Comparison of ENCODE assay signal across 8 cellular contexts in the genomic region with DNA sequence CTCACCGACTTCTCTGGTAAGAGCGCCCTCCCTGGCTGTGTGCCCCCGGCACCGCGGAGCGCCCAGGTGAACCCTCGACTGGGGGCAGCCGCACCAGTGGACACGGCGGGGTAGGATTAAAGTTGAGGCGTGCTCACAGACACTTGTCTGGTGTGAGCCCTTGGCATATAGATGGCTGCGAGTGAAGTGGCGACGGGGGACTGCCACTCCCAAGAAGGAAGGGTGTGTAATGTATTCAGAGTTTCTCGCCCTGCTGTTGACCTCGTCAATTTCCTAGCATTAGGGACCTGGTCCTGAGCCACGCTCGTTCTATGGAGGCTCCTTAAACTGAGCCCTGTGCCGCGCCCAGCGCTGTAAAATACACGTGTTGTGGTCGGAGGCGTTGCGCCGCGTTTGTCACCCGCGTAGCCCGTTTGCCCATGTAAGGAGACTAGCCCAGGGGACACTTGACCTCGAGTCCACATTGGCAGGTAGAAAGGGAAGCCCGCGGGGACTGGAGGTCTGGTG. TPM values are rescaled to one million over a fixed set of nuclear protein-coding genes. Genes with fewer than 3 reads are reported as not detected.
A peak's percentile ranks its signal among the peaks of the same experiment; 100 is the strongest.
DNase-seq lines count a peak whose midpoint lies in the region; ATAC-seq and TF ChIP-seq lines count a peak whose summit lies in the region.

No MANE protein-coding gene starts in this region.

- POLR2A ChIA-PET in BJ (lab: Charles Lee): no interaction called here
- POLR2A ChIA-PET in GM10248 (lab: Yijun Ruan, JAX): no interaction called here

- peak overlapping the region; percentile 77 to 84 (median 84) for H3K27ac ChIP-seq in right lobe of liver
- peak overlapping the region; percentile 99 for H3K27ac ChIP-seq in substantia nigra (ENCODE audit: low read depth, low read length, poor library complexity, severe bottlenecking)

- CTCF ChIA-PET in BJ (lab: Yijun Ruan, JAX): interaction anchor here (0.6 to 3.8 kb wide), 5 partner anchors 10 to 188 kb away, joined by 3 to 23 read pairs (median 4); no protein-coding TSS in a partner anchor
- CTCF ChIA-PET in GM10248 (lab: Yijun Ruan, JAX): interaction anchor here (1.9 kb wide), 1 partner anchor 10 kb away, joined by 7 read pairs; no protein-coding TSS in a partner anchor

- no peaks in the 10 kb centered on the region for H3K36me3 ChIP-seq in BJ (ENCODE audit: control insufficient read depth, insufficient read depth, low read length)
- H3K36me3 ChIP-seq in right lobe of liver: no peaks in the 10 kb centered on the region

- no peak for TF ChIP-seq POLR2A in right lobe of liver (IDR thresholded peaks at IDR 0.05)

- H3K4me3 ChIP-seq in BJ (ENCODE audit: low read depth, low read length): peak overlapping the region; percentile 70
- H3K4me3 ChIP-seq in cardiac fibroblast (replicated peaks in 1 of 2; ENCODE audit: low read depth in 2 of 2, low read length in 2 of 2): peak overlapping the region; percentile 69 to 71
- peak overlapping the region; percentile 59 to 64 (median 60) for H3K4me3 ChIP-seq in right lobe of liver

- intact Hi-C loops in right lobe of liver (cut with DNase I): no loop called here

- WGBS in right lobe of liver (ENCODE audit: insufficient coverage, low coverage, low lambda C conversion rate, missing lambda C conversion rate): 42% methylated on average over 11 of the region's 33 CpGs

- peak; percentile 26; the same call in 1 of the 2 replicates for TF ChIP-seq CTCF in BJ (IDR thresholded peaks at IDR 0.05; ENCODE audit: insufficient read depth, low read depth, low read length)
- TF ChIP-seq CTCF in cardiac fibroblast (IDR thresholded peaks at IDR 0.05; ENCODE audit: low read depth, low read length): no peak
- no peak for TF ChIP-seq CTCF in right lobe of liver (IDR thresholded peaks at IDR 0.05)
- no peak for TF ChIP-seq CTCF in GM10248 (IDR thresholded peaks at IDR 0.05; ENCODE audit: control extremely low read depth, extremely low read depth, low read depth, missing control alignments)

- no peak for ATAC-seq in right lobe of liver
- ATAC-seq in GM21367 (IDR thresholded peaks at IDR 0.05; ENCODE audit: unreplicated experiment): no peak

- DNase-seq in BJ (ENCODE audit: low read depth): no peak
- DNase-seq in NCI-H1930 (lab: John Stamatoyannopoulos, UW): peak; percentile 20 to 29
- DNase-seq in cardiac fibroblast (ENCODE audit: low read depth in 2 of 2): peak; percentile 32 to 49
- DNase-seq in right lobe of liver: peak in 2 of 3 donors; percentile 57 to 58
- peak in 26 of 49 donors; percentile 10 to 70 (median 31) for DNase-seq in substantia nigra (lab: John Stamatoyannopoulos, UW)
- no peak for DNase-seq in GM10248 (ENCODE audit: extremely low spot score)
- DNase-seq in 8988T: no peak

- no peaks in the 10 kb centered on the region for H3K27me3 ChIP-seq in BJ (ENCODE audit: control insufficient read depth, insufficient read depth, low read length)
- no peaks in the 10 kb centered on the region for H3K27me3 ChIP-seq in right lobe of liver

- H3K4me1 ChIP-seq in right lobe of liver: peaks cover 0 to 8% (median 0%) of the 10 kb centered on the region in 4 donors

- H3K9me3 ChIP-seq in right lobe of liver: no peaks in the 10 kb centered on the region

RNA-seq across cellular contexts. Expression of a gene that starts 0.5 kb away (rescaled TPM):
- 9.6 and 12.2 TPM in 2 replicates for polyA plus RNA-seq in BJ (2011; rRNA removed)
- polyA minus RNA-seq in BJ (2011; rRNA and poly(A)+ RNA removed): 5.0 and 7.8 TPM in 2 replicates
- 1 to 10 TPM; 2.4 to 5.9 (median 4.2) TPM for total RNA-seq in right lobe of liver

RNA-seq across cellular contexts. Expression of a gene that starts 20.2 kb away (rescaled TPM):
- polyA plus RNA-seq in BJ (2011; rRNA removed): 6.5 and 8.8 TPM in 2 replicates
- polyA minus RNA-seq in BJ (2011; rRNA and poly(A)+ RNA removed): 14.6 and 15.4 TPM in 2 replicates
- total RNA-seq in right lobe of liver: 10 to 100 TPM in 3 of 6 experiments, 1 to 10 TPM in 3; 6.3 to 13.6 (median 9.8) TPM

Comparison
In these comparisons a context has a peak if more than half of its experiments do, and no peak if none do; other contexts are left out.
1. DNase-seq: peak in NCI-H1930 (2 of 2), cardiac fibroblast (2 of 2), right lobe of liver (2 of 3) and substantia nigra (26 of 49); none in BJ (single experiment), GM10248 (single experiment) and 8988T (single experiment).
2. Peak in every context shown above with its lines, with median percentiles within 50 percentile points of each other: H3K4me3 ChIP-seq.